8 cellular contexts compared by ENCODE assay signal in genomic region chr3:45011756-45012441, GRCh38. TPM values are rescaled to one million over a fixed set of nuclear protein-coding genes. Genes with fewer than 3 reads are reported as not detected.
DNase-seq lines count a peak whose midpoint lies in the region; ATAC-seq, FAIRE-seq and TF ChIP-seq lines count a peak whose summit lies in the region.

No MANE protein-coding gene starts in this region.

- peak overlapping the region; percentile 93 for H3K27ac ChIP-seq in ACC112 (ENCODE audit: low read depth, low read length)
- H3K27ac ChIP-seq in HepG2 (ENCODE audit: extremely low read length, insufficient read depth, low read length): no peak overlapping the region

- no peak for TF ChIP-seq POLR2A in HepG2 (IDR thresholded peaks at IDR 0.05; ENCODE audit: insufficient read depth in 1 of 2, low read depth in 2 of 2, low read length in 2 of 2)

- WGBS in HepG2 (ENCODE audit: low lambda C conversion rate): 92% methylated on average over 7 of the region's 7 CpGs

- no peak for TF ChIP-seq CTCF in HepG2 (CRISPR knock-in tag; IDR thresholded peaks at IDR 0.05)

- H3K79me2 ChIP-seq in ACC112 (ENCODE audit: control insufficient read depth, insufficient read depth, low read length, unreplicated experiment) (no peaks in the 10 kb centered on the region), HepG2 (ENCODE audit: insufficient read depth, low read length) (no peaks in the 10 kb centered on the region)

- peaks cover 54% of the 10 kb centered on the region for H3K4me1 ChIP-seq in ACC112 (ENCODE audit: control insufficient read depth, insufficient read depth, low read length, unreplicated experiment)
- H3K4me1 ChIP-seq in HepG2 (ENCODE audit: insufficient read depth, low read length): 0 out of 2 replicates have a peak, but pooled peaks cover 4% of the 10 kb centered on the region

- no peak overlapping the region for H2AFZ ChIP-seq in ACC112 (ENCODE audit: low read length, unreplicated experiment)
- H2AFZ ChIP-seq in HepG2 (ENCODE audit: low read length): no peak overlapping the region

- no peak overlapping the region for H3K9ac ChIP-seq in HepG2 (ENCODE audit: insufficient read depth, low read depth, low read length)

- TF ChIP-seq EP300 in HepG2 (IDR thresholded peaks at IDR 0.05; ENCODE audit: low read depth in 2 of 2, low read length in 2 of 2) (no peak), HepG2 (CRISPR knock-in tag; IDR thresholded peaks at IDR 0.05; ENCODE audit: borderline replicate concordance) (no peak)

- in situ Hi-C loops in HepG2 (cut with HindIII; ENCODE audit: extremely low pct_ligation_motif_present, low pct_unique_long_range_greater_than_20kb): no loop called here

- CTCF ChIA-PET in HepG2 (lab: Yijun Ruan, JAX; ENCODE audit: low intra/inter-chr PET ratio, low total read pairs): no interaction called here

- intact Hi-C loops in HepG2 (cut with micrococcal nuclease; ENCODE audit: unreplicated experiment): no loop called here

- H3K9me3 ChIP-seq in HepG2 (ENCODE audit: low read length): no peaks in the 10 kb centered on the region

- FAIRE-seq in HepG2 (lab: Jason Lieb, UNC): no peak

- no peaks in the 10 kb centered on the region for H3K27me3 ChIP-seq in ACC112 (ENCODE audit: insufficient read depth, low read length)
- no peaks in the 10 kb centered on the region for H3K27me3 ChIP-seq in HepG2 (ENCODE audit: control insufficient read depth in 1 of 2, insufficient read depth in 2 of 2, low read length in 2 of 2)

- H3K4me3 ChIP-seq in ACC112 (ENCODE audit: low read depth, low read length) (peak overlapping the region; percentile 45), HepG2 (replicated peaks in 1 of 3; ENCODE audit: insufficient read depth in 1 of 3, low read depth in 2 of 3, low read length in 3 of 3) (no peak overlapping the region)

- TF ChIP-seq RAD21 in HepG2 (CRISPR knock-in tag; IDR thresholded peaks at IDR 0.05): no peak

- no TSS peak for BruUV-seq in HepG2 (replicated peaks; lab: Mats Ljungman, UMichigan)

- ATAC-seq in HG02852 (IDR thresholded peaks at IDR 0.05; ENCODE audit: unreplicated experiment) (peak; percentile 52), HepG2 (no peak), HG03565 (IDR thresholded peaks at IDR 0.05; ENCODE audit: unreplicated experiment) (no peak)

- POLR2A ChIA-PET in HepG2 (lab: Yijun Ruan, JAX): no interaction called here

- no peak overlapping the region for H3K4me2 ChIP-seq in HepG2 (ENCODE audit: low read depth, low read length)

- H3K36me3 ChIP-seq in ACC112 (ENCODE audit: insufficient read depth, low read length): peaks cover 21% of the 10 kb centered on the region
- H3K36me3 ChIP-seq in HepG2 (replicated peaks in 1 of 2; ENCODE audit: control insufficient read depth in 1 of 2, insufficient read depth in 2 of 2, low read length in 2 of 2): peaks cover 16 to 61% of the 10 kb centered on the region in 2 experiments; a peak in 4 of 5 replicates

- DNase-seq in brain pericyte (ENCODE audit: low read depth, low spot score): peak; percentile 72
- DNase-seq in HepG2 (ENCODE audit: low spot score): no peak
- DNase-seq in ureter (ENCODE audit: low spot score): peak; percentile 76
- no peak for DNase-seq in GDM1 (lab: John Stamatoyannopoulos, UW)
- no peak for DNase-seq in NCI-H1105 (lab: John Stamatoyannopoulos, UW)

- H4K20me1 ChIP-seq in HepG2 (ENCODE audit: insufficient read depth, low read length): no peaks in the 10 kb centered on the region

TF ChIP-seq in HepG2, 621 proteins besides CTCF, POLR2A, EP300 and RAD21 (continues in another document):
- TF ChIP-seq MAFF (IDR thresholded peaks at IDR 0.05; ENCODE audit: low read depth, low read length) (peak; percentile 58), MAFK (conservative IDR thresholded peaks at IDR 0.05 in 1 of 2, IDR thresholded peaks at IDR 0.05 in 1 of 2; ENCODE audit: low read length in 2 of 2) (peak; percentile 69 to 72)

RNA-seq across cellular contexts. Expression of gene CLEC3B, which starts 14.2 kb away (rescaled TPM):
- not detected in 2 replicates for total RNA-seq in HepG2 (2016; rRNA removed; fragmentation: Illumina TruSeq; extraction: Trizol)
- total RNA-seq in HepG2 (2016; cell fraction: cytosol; rRNA removed; fragmentation: Illumina TruSeq; extraction: Trizol; ENCODE audit: low read depth): not detected in 2 replicates
- total RNA-seq in HepG2 (2016; cell fraction: insoluble cytoplasmic fraction; rRNA removed; fragmentation: Illumina TruSeq; extraction: Trizol): not detected in 2 replicates
- total RNA-seq in HepG2 (2016; cell fraction: membrane; rRNA removed; fragmentation: Illumina TruSeq; extraction: Trizol): not detected in 2 replicates
- not detected in 2 replicates for total RNA-seq in HepG2 (2016; cell fraction: nucleus; rRNA removed; fragmentation: Illumina TruSeq; extraction: Trizol)
- 0.07 and 0.10 TPM in 2 replicates for polyA plus RNA-seq in HepG2 (2011; rRNA removed)
- not detected in 2 replicates for polyA plus RNA-seq in HepG2 (2011; cell fraction: cytosol; rRNA removed)
- polyA plus RNA-seq in HepG2 (2011; cell fraction: nucleus; rRNA removed): 0.39 and 0.47 TPM in 2 replicates
- polyA plus RNA-seq in HepG2 (2012): 0.24 TPM in 1 of 2 replicates, not detected in the other
- polyA plus RNA-seq in HepG2 (2016; cell fraction: cytosol; fragmentation: Illumina TruSeq; extraction: Trizol; ENCODE audit: low read depth): not detected in 2 replicates
- polyA plus RNA-seq in HepG2 (2016; cell fraction: insoluble cytoplasmic fraction; fragmentation: Illumina TruSeq; extraction: Trizol; ENCODE audit: low read depth): not detected in 2 replicates
- polyA plus RNA-seq in HepG2 (2016; cell fraction: membrane; fragmentation: Illumina TruSeq; extraction: Trizol; ENCODE audit: low read depth): not detected in 2 replicates
- 0.77 TPM in 1 of 2 replicates, not detected in the other for polyA plus RNA-seq in HepG2 (2016; cell fraction: nucleus; fragmentation: Illumina TruSeq; extraction: Trizol; ENCODE audit: insufficient read depth, low read depth)
- polyA minus RNA-seq in HepG2 (2011; rRNA and poly(A)+ RNA removed; ENCODE audit: low replicate concordance): 0.37 TPM in 1 of 2 replicates, not detected in the other
- not detected in 2 replicates for polyA minus RNA-seq in HepG2 (2011; cell fraction: cytosol; rRNA and poly(A)+ RNA removed)
- polyA minus RNA-seq in HepG2 (2011; cell fraction: nucleus; rRNA and poly(A)+ RNA removed): 0.77 TPM in 1 of 2 replicates, not detected in the other
- total RNA-seq in ureter: 58.9 TPM

RNA-seq across cellular contexts. Expression of gene EXOSC7, which starts 35.9 kb away (rescaled TPM):
- total RNA-seq in HepG2 (2016; rRNA removed; fragmentation: Illumina TruSeq; extraction: Trizol): 74.7 and 81.9 TPM in 2 replicates
- 14.7 and 18.3 TPM in 2 replicates for total RNA-seq in HepG2 (2016; cell fraction: cytosol; rRNA removed; fragmentation: Illumina TruSeq; extraction: Trizol; ENCODE audit: low read depth)
- 74.4 and 92.0 TPM in 2 replicates for total RNA-seq in HepG2 (2016; cell fraction: insoluble cytoplasmic fraction; rRNA removed; fragmentation: Illumina TruSeq; extraction: Trizol)
- 20.2 and 24.8 TPM in 2 replicates for total RNA-seq in HepG2 (2016; cell fraction: membrane; rRNA removed; fragmentation: Illumina TruSeq; extraction: Trizol)
- total RNA-seq in HepG2 (2016; cell fraction: nucleus; rRNA removed; fragmentation: Illumina TruSeq; extraction: Trizol): 45.8 and 52.9 TPM in 2 replicates
- polyA plus RNA-seq in HepG2 (2011; rRNA removed): 56.8 and 68.3 TPM in 2 replicates
- 69.7 and 74.0 TPM in 2 replicates for polyA plus RNA-seq in HepG2 (2011; cell fraction: cytosol; rRNA removed)
- 30.3 and 40.7 TPM in 2 replicates for polyA plus RNA-seq in HepG2 (2011; cell fraction: nucleus; rRNA removed)
- 56.8 and 61.8 TPM in 2 replicates for polyA plus RNA-seq in HepG2 (2012)
- 12.5 and 13.4 TPM in 2 replicates for polyA plus RNA-seq in HepG2 (2016; cell fraction: cytosol; fragmentation: Illumina TruSeq; extraction: Trizol; ENCODE audit: low read depth)
- 79.1 and 90.4 TPM in 2 replicates for polyA plus RNA-seq in HepG2 (2016; cell fraction: insoluble cytoplasmic fraction; fragmentation: Illumina TruSeq; extraction: Trizol; ENCODE audit: low read depth)
- polyA plus RNA-seq in HepG2 (2016; cell fraction: membrane; fragmentation: Illumina TruSeq; extraction: Trizol; ENCODE audit: low read depth): 14.3 and 15.5 TPM in 2 replicates
- polyA plus RNA-seq in HepG2 (2016; cell fraction: nucleus; fragmentation: Illumina TruSeq; extraction: Trizol; ENCODE audit: insufficient read depth, low read depth): 55.0 and 61.2 TPM in 2 replicates
- polyA minus RNA-seq in HepG2 (2011; rRNA and poly(A)+ RNA removed; ENCODE audit: low replicate concordance): 54.6 and 79.4 TPM in 2 replicates
- 14.5 and 18.1 TPM in 2 replicates for polyA minus RNA-seq in HepG2 (2011; cell fraction: cytosol; rRNA and poly(A)+ RNA removed)
- polyA minus RNA-seq in HepG2 (2011; cell fraction: nucleus; rRNA and poly(A)+ RNA removed): 56.4 and 58.9 TPM in 2 replicates
- 62.1 TPM for total RNA-seq in ureter

RNA-seq across cellular contexts. Expression of gene ZDHHC3, which starts 35.9 kb away (rescaled TPM):
- 40.8 and 44.1 TPM in 2 replicates for total RNA-seq in HepG2 (2016; rRNA removed; fragmentation: Illumina TruSeq; extraction: Trizol)
- total RNA-seq in HepG2 (2016; cell fraction: cytosol; rRNA removed; fragmentation: Illumina TruSeq; extraction: Trizol; ENCODE audit: low read depth): 44.6 and 63.4 TPM in 2 replicates
- total RNA-seq in HepG2 (2016; cell fraction: insoluble cytoplasmic fraction; rRNA removed; fragmentation: Illumina TruSeq; extraction: Trizol): 38.9 TPM in 2 replicates
- total RNA-seq in HepG2 (2016; cell fraction: membrane; rRNA removed; fragmentation: Illumina TruSeq; extraction: Trizol): 88.8 and 95.5 TPM in 2 replicates
- total RNA-seq in HepG2 (2016; cell fraction: nucleus; rRNA removed; fragmentation: Illumina TruSeq; extraction: Trizol): 32.2 and 35.0 TPM in 2 replicates
- polyA plus RNA-seq in HepG2 (2011; rRNA removed): 63.2 and 65.7 TPM in 2 replicates
- 63.4 and 70.0 TPM in 2 replicates for polyA plus RNA-seq in HepG2 (2011; cell fraction: cytosol; rRNA removed)
- 49.3 and 50.0 TPM in 2 replicates for polyA plus RNA-seq in HepG2 (2011; cell fraction: nucleus; rRNA removed)
- 27.7 and 34.2 TPM in 2 replicates for polyA plus RNA-seq in HepG2 (2012)
- 66.7 and 83.5 TPM in 2 replicates for polyA plus RNA-seq in HepG2 (2016; cell fraction: cytosol; fragmentation: Illumina TruSeq; extraction: Trizol; ENCODE audit: low read depth)
- 39.8 and 49.2 TPM in 2 replicates for polyA plus RNA-seq in HepG2 (2016; cell fraction: insoluble cytoplasmic fraction; fragmentation: Illumina TruSeq; extraction: Trizol; ENCODE audit: low read depth)
- polyA plus RNA-seq in HepG2 (2016; cell fraction: membrane; fragmentation: Illumina TruSeq; extraction: Trizol; ENCODE audit: low read depth): 86.9 and 101 TPM in 2 replicates
- 44.4 and 49.2 TPM in 2 replicates for polyA plus RNA-seq in HepG2 (2016; cell fraction: nucleus; fragmentation: Illumina TruSeq; extraction: Trizol; ENCODE audit: insufficient read depth, low read depth)
- 311 and 530 TPM in 2 replicates for polyA minus RNA-seq in HepG2 (2011; rRNA and poly(A)+ RNA removed; ENCODE audit: low replicate concordance)
- polyA minus RNA-seq in HepG2 (2011; cell fraction: cytosol; rRNA and poly(A)+ RNA removed): 26.9 and 42.4 TPM in 2 replicates
- polyA minus RNA-seq in HepG2 (2011; cell fraction: nucleus; rRNA and poly(A)+ RNA removed): 59.6 and 61.3 TPM in 2 replicates
- 151 TPM for total RNA-seq in ureter

Comparison
In these comparisons a context has a peak if more than half of its experiments do, and no peak if none do; other contexts are left out.
1. DNase-seq: peak in brain pericyte (single experiment) and ureter (single experiment); none in HepG2 (single experiment), GDM1 (single experiment) and NCI-H1105 (single experiment).
2. RNA of gene CLEC3B, which starts 14.2 kb away (total RNA-seq): 58.9 TPM in ureter (single experiment); not detected in HepG2; every median in the first group is over 10 times any median in the second.